In the genomic region with DNA sequence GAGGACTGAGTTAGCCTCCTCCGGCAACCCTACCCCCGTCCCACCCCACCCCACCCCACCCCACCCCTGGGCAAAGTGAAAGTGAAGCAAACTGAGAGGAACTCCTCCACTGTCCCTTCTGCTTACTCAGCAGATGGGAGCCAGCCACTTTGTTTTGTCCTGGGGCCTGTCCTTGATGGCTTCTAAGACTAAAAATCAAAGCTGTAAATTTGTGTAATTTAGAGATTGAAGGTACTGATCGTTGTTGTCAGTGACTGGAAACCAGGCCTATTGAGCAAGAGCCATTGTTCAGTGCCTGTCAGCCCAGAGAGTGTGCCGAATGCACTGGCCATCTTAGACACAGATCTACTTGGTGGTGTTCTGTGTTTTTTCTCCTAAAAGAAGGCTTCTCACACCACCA, we compare ENCODE assay signal across 8 cellular contexts.
DNase-seq lines count a peak whose midpoint lies in the region; ATAC-seq, FAIRE-seq and TF ChIP-seq lines count a peak whose summit lies in the region.

No MANE protein-coding gene starts in this region.

- H3K36me3 ChIP-seq in DND-41 (ENCODE audit: insufficient read depth, low read length) (no peaks in the 10 kb centered on the region), gastroesophageal sphincter (peaks cover 0 to 11% of the 10 kb centered on the region in 2 donors), pancreas (no peaks in the 10 kb centered on the region)

- no peak for FAIRE-seq in pancreas (lab: Jason Lieb, UNC)

- peak overlapping the region; percentile 38 for H3K9ac ChIP-seq in DND-41 (ENCODE audit: low read depth, low read length)

- H3K9me3 ChIP-seq in DND-41 (ENCODE audit: insufficient read depth, low read length, severe bottlenecking): no peaks in the 10 kb centered on the region
- H3K9me3 ChIP-seq in gastroesophageal sphincter: no peaks in the 10 kb centered on the region
- no peaks in the 10 kb centered on the region for H3K9me3 ChIP-seq in pancreas

- H3K27ac ChIP-seq in DND-41 (ENCODE audit: low read length): peak overlapping the region; percentile 58
- peak overlapping the region; percentile 86 to 100 (median 93) for H3K27ac ChIP-seq in gastroesophageal sphincter
- peak overlapping the region in 2 of 4 donors; percentile 13 to 21 for H3K27ac ChIP-seq in pancreas

- H3K79me2 ChIP-seq in DND-41 (ENCODE audit: insufficient read depth, low read length): no peaks in the 10 kb centered on the region

- ATAC-seq in DND-41 (ENCODE audit: insufficient read depth, low read depth): peak; percentile 81
- peak; percentile 42 for ATAC-seq in gastroesophageal sphincter
- ATAC-seq in pancreas: peak in 3 of 4 donors; percentile 63 to 80 (median 78)

- no peak for TF ChIP-seq CTCF in DND-41 (IDR thresholded peaks at IDR 0.05; ENCODE audit: borderline replicate concordance, extremely low read depth, low read length, poor library complexity, severe bottlenecking)
- no peak for TF ChIP-seq CTCF in gastroesophageal sphincter (IDR thresholded peaks at IDR 0.05)
- TF ChIP-seq CTCF in pancreas (IDR thresholded peaks at IDR 0.05): no peak

- peak overlapping the region in 1 of 2 experiments; percentile 2; a peak in 1 of 4 replicates for H3K4me3 ChIP-seq in DND-41 (ENCODE audit: low read depth in 1 of 2, low read length in 2 of 2)
- H3K4me3 ChIP-seq in gastroesophageal sphincter: peak overlapping the region; percentile 23 to 33
- peak overlapping the region in 1 of 4 donors; percentile 1 for H3K4me3 ChIP-seq in pancreas

- no peak for TF ChIP-seq POLR2A in gastroesophageal sphincter (IDR thresholded peaks at IDR 0.05)

- H3K4me2 ChIP-seq in DND-41 (ENCODE audit: insufficient read depth, low read length): peak overlapping the region; percentile 55

- no peak for TF ChIP-seq EP300 in gastroesophageal sphincter (IDR thresholded peaks at IDR 0.05)

- intact Hi-C loops in pancreas (cut with DNase I): no loop called here

- H3K4me1 ChIP-seq in DND-41 (ENCODE audit: insufficient read depth, low read length): peaks cover 36% of the 10 kb centered on the region
- peaks cover 23 to 100% (median 52%) of the 10 kb centered on the region in 3 donors for H3K4me1 ChIP-seq in gastroesophageal sphincter
- H3K4me1 ChIP-seq in pancreas: peaks cover 0 to 3% (median 0%) of the 10 kb centered on the region in 3 donors

- H2AFZ ChIP-seq in DND-41 (ENCODE audit: low read depth, low read length): peak overlapping the region; percentile 41

- WGBS in gastroesophageal sphincter (ENCODE audit: low coverage in 1 of 2), 2 donors: 13 to 14% methylated on average over 1 to 2 of the region's 4 CpGs
- WGBS in pancreas, 2 donors: 28 to 42% methylated on average over 4 of the region's 4 CpGs

- no peaks in the 10 kb centered on the region for H4K20me1 ChIP-seq in DND-41 (ENCODE audit: insufficient read depth, low read length)

- H3K27me3 ChIP-seq in DND-41 (ENCODE audit: insufficient read depth, low read length, poor library complexity) (no peaks in the 10 kb centered on the region), gastroesophageal sphincter (no peaks in the 10 kb centered on the region), pancreas (no peaks in the 10 kb centered on the region)

- in situ Hi-C loops in KBM-7 (cut with MboI; ENCODE audit: low pct_unique_long_range_greater_than_20kb, low sequenced_read_pairs): no loop called here

- DNase-seq in DND-41: peak; percentile 31
- peak; percentile 56 for DNase-seq in SK-N-DZ (ENCODE audit: low spot score)
- DNase-seq in pancreas: no peak
- DNase-seq in NCI-H1417 treated with DMSO at 0.1 percent for 48 hours (lab: John Stamatoyannopoulos, UW): no peak
- no peak for DNase-seq in mesenteric fat pad (ENCODE audit: low spot score)
- no peak for DNase-seq in activated gamma-delta T cell (lab: John Stamatoyannopoulos, UW)
- DNase-seq in KBM-7: no peak

Comparison
In these comparisons a context has a peak if more than half of its experiments do, and no peak if none do; other contexts are left out.
1. DNase-seq: peak in DND-41 (single experiment) and SK-N-DZ (single experiment); none in pancreas (0 of 6), NCI-H1417 treated with DMSO at 0.1 percent for 48 hours (single experiment), mesenteric fat pad (single experiment), activated gamma-delta T cell (single experiment) and KBM-7 (single experiment).
2. Peak in every context shown above with its lines, with median percentiles within 50 percentile points of each other: ATAC-seq.